In the genomic region with DNA sequence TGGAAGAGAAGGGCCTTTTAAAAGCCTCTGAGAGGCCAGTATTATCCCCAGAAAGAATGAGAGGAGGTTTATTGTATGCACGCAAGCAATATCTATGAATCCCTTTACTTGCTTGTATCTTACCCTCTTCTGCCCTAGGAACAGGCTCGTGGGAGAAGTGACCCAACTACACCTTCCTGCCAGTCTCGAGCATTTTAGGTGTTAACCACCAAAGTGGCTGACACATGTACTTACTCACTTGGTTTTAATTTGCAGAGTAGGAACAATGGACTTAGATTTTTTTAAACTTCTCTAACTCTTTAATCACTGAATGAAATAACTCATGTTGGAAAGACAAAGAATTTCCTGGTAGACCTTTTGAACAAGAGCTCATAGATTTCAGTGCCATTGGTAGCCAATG, we compare ENCODE assay signal across 29 cellular contexts.
A peak's percentile ranks its signal among the peaks of the same experiment; 100 is the strongest.
DNase-seq lines count a peak whose midpoint lies in the region; ATAC-seq and TF ChIP-seq lines count a peak whose summit lies in the region.
"Had no signal": no experiment of that assay in that cellular context is flagged by ENCODE, and none has a peak within 500 bp of the region (broad histone marks: within the 10 kb centered on the region; RNA-seq: fewer than 3 reads in every experiment).

No MANE protein-coding gene starts in this region.

- intact Hi-C loops in natural killer cell (cut with micrococcal nuclease), result no loop called here

- TF ChIP-seq CTCF in natural killer cell (IDR thresholded peaks at IDR 0.05), result no peak
- no peak for TF ChIP-seq CTCF in foreskin keratinocyte (conservative IDR thresholded peaks at IDR 0.05)

- H3K9me3 Mint-ChIP-seq in natural killer cell, result no peaks in the 10 kb centered on the region
- H3K9me3 Mint-ChIP-seq: activated naive CD4-positive, alpha-beta T cell treated with anti-CD3 and anti-CD28 coated beads, Interleukin-2, amount 50 U/mL, for 24 hours; activated T-cell treated with anti-CD3 and anti-CD28 coated beads, Interleukin-2, amount 50 U/mL, for 4 hours; memory B cell had no signal

- H3K27ac Mint-ChIP-seq in natural killer cell, result peak overlapping the region; percentile 14 to 60
- H3K27ac Mint-ChIP-seq: activated naive CD4-positive, alpha-beta T cell treated with anti-CD3 and anti-CD28 coated beads, Interleukin-2, amount 50 U/mL, for 24 hours; memory B cell; neural progenitor cell had no signal

- no peaks in the 10 kb centered on the region for H3K27me3 ChIP-seq in foreskin keratinocyte
- H3K27me3 ChIP-seq: colonic mucosa, left lung, neural progenitor cell, right atrium auricular region had no signal

- H3K36me3 Mint-ChIP-seq in natural killer cell, result no peaks in the 10 kb centered on the region
- H3K36me3 Mint-ChIP-seq: activated naive CD4-positive, alpha-beta T cell treated with anti-CD3 and anti-CD28 coated beads, Interleukin-2, amount 50 U/mL, for 24 hours; memory B cell; neural progenitor cell had no signal

- H3K4me3 Mint-ChIP-seq in natural killer cell, result peak overlapping the region; percentile 46
- H3K4me3 Mint-ChIP-seq: activated naive CD4-positive, alpha-beta T cell treated with anti-CD3 and anti-CD28 coated beads, Interleukin-2, amount 50 U/mL, for 24 hours; activated T-cell treated with anti-CD3 and anti-CD28 coated beads, Interleukin-2, amount 50 U/mL, for 4 hours; memory B cell; neural progenitor cell had no signal

- H3K4me1 Mint-ChIP-seq in natural killer cell, result peaks cover 40 to 42% of the 10 kb centered on the region in 2 donors
- H3K4me1 Mint-ChIP-seq: activated naive CD4-positive, alpha-beta T cell treated with anti-CD3 and anti-CD28 coated beads, Interleukin-2, amount 50 U/mL, for 24 hours; memory B cell had no signal

- peak; percentile 3 for DNase-seq in stimulated activated CD8-positive, alpha-beta memory T cell treated with anti-CD3 and anti-CD28 coated beads, Interleukin-4, amount 100 ng/mL, for 24 hours (ENCODE audit: low read depth)
- DNase-seq in stimulated activated CD8-positive, alpha-beta memory T cell treated with anti-CD3 and anti-CD28 coated beads, Interleukin-4, amount 100 ng/mL, for 48 hours, result no peak
- DNase-seq in NK-92 treated with Interleukin-12 subunit alpha and Interleukin-12 subunit beta, amount 100 ng/mL, for 24 hours (lab: John Stamatoyannopoulos, UW), result peak; percentile 32
- DNase-seq in natural killer cell (peak; percentile 21), NCI-H2029 treated with DMSO at 0.1 percent for 48 hours (lab: John Stamatoyannopoulos, UW) (no peak), dedifferentiated amniotic fluid mesenchymal stem cell (ENCODE audit: extremely low spot score) (no peak), foreskin keratinocyte (no peak), NCI-H128 (lab: John Stamatoyannopoulos, UW; ENCODE audit: unreplicated experiment) (no peak)
- DNase-seq: activated T-cell treated with anti-CD3 and anti-CD28 coated beads, Interleukin-2, amount 50 U/mL, for 4 hours; anterior cingulate cortex; Caco-2; colonic mucosa; DMS79 treated with DMSO at 0.1 percent for 48 hours; erythroblast; GDM1; GOT3; KBM-7; left lung; NCI-H1092; NCI-H187; NCI-H2171; NCI-H82; stimulated activated CD4-positive, alpha-beta T cell treated with anti-CD3 and anti-CD28 coated beads, Interleukin-1b, Interleukin-23, amount 100 ng/mL, for 48 hours; substantia nigra; trophoblast cell had no signal

- H3K4me1 ChIP-seq in foreskin keratinocyte, result no peaks in the 10 kb centered on the region
- H3K4me1 ChIP-seq: colonic mucosa had no signal

- H3K27ac ChIP-seq in foreskin keratinocyte, result no peak overlapping the region
- H3K27ac ChIP-seq: colonic mucosa, neural progenitor cell, right atrium auricular region had no signal

- ATAC-seq in natural killer cell (peak; percentile 91 to 99 (median 96)), foreskin keratinocyte (no peak)
- ATAC-seq: left lung had no signal

- H3K27me3 Mint-ChIP-seq in natural killer cell (ENCODE audit: low read depth in 2 of 2), result peaks cover 7 to 18% of the 10 kb centered on the region in 2 donors

Comparison
In these comparisons a context has a peak if more than half of its experiments do, and no peak if none do; other contexts are left out.
1. DNase-seq: peak in stimulated activated CD8-positive, alpha-beta memory T cell treated with anti-CD3 and anti-CD28 coated beads, Interleukin-4, amount 100 ng/mL, for 24 hours (single experiment), NK-92 treated with Interleukin-12 subunit alpha and Interleukin-12 subunit beta, amount 100 ng/mL, for 24 hours (single experiment) and natural killer cell (single experiment); none in stimulated activated CD8-positive, alpha-beta memory T cell treated with anti-CD3 and anti-CD28 coated beads, Interleukin-4, amount 100 ng/mL, for 48 hours (single experiment), NCI-H2029 treated with DMSO at 0.1 percent for 48 hours (single experiment), dedifferentiated amniotic fluid mesenchymal stem cell (single experiment), foreskin keratinocyte (0 of 2) and NCI-H128 (single experiment).